ENCODE assay signal across 8 cellular contexts in the genomic region with DNA sequence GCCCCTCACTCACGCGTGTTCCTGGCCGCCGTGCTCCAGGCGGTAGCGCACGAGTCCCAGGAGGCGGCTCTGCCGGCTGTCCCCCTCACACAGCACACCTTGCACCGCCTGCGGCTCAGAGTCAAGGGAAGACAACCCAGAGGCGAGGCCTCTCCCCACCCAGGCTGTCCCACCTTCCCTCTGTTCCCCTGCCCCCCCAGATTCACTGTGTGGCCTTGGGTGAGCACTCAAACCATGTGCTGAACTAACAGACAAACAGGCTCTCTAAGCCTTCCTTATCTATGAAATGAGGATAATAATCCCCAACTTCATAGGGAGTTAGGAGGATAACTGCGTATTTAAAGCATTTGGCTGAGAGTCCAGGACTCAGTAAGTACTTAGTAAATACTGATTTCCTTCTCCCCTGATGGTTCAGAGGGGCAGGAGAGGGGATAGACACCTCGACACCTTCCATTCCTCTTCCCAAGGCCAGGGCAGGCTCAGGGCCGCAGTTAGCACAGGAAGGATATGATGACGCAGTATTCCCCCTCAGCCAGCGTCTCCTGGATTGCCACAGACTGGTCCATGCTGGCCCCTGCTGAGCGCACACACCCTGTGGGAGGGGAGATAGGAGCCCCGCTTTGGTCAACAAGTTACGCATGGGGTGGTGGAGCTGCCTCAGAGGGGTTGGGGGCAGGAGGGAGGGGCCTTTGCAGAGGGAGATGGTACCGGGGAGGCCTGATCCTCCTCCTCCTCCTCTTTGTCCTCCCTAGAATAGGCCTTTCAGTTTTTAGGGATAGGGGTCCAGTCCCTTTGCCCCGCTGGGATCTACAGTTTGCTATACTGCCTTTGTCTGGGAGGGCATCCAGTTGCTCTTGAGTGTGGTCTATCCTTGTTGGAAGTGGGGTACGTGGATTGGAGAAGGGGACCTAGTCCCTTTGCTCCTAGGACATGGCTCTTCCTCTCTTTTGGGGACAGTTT. TPM values are rescaled to one million over a fixed set of nuclear protein-coding genes. Genes with fewer than 3 reads are reported as not detected.
A peak's percentile ranks its signal among the peaks of the same experiment; 100 is the strongest.
DNase-seq lines count a peak whose midpoint lies in the region; ATAC-seq and TF ChIP-seq lines count a peak whose summit lies in the region.

No MANE protein-coding gene starts in this region.

- WGBS in endodermal cell (ENCODE audit: insufficient coverage in 1 of 2, insufficient read length in 1 of 2), 2 experiments: 77 to 84% methylated on average over 7 to 22 of the region's 23 CpGs
- WGBS in mesendoderm (ENCODE audit: extremely low coverage, insufficient coverage, low lambda C conversion rate): no CpG with 5 or more reads among the region's 23 CpGs
- 81% methylated on average over 23 of the region's 23 CpGs for WGBS in thymus

- H3K27me3 Mint-ChIP-seq in endodermal cell (ENCODE audit: insufficient read depth): no peaks in the 10 kb centered on the region

- no peaks in the 10 kb centered on the region for H3K9me3 Mint-ChIP-seq in endodermal cell

- peaks cover 7% of the 10 kb centered on the region; the same call in 1 of the 2 replicates for H3K4me1 ChIP-seq in SJCRH30
- H3K4me1 ChIP-seq in endodermal cell (ENCODE audit: control insufficient read depth, insufficient read depth, low read length): no peaks in the 10 kb centered on the region
- no peaks in the 10 kb centered on the region for H3K4me1 ChIP-seq in mesendoderm (ENCODE audit: control insufficient read depth, low read depth, low read length)
- H3K4me1 ChIP-seq in thymus (ENCODE audit: control insufficient read depth, insufficient read depth, low read length): no peaks in the 10 kb centered on the region

- H3K27me3 ChIP-seq in SJCRH30 (no peaks in the 10 kb centered on the region), endodermal cell (ENCODE audit: control insufficient read depth, insufficient read depth, low read length, poor library complexity, severe bottlenecking) (no peaks in the 10 kb centered on the region), mesendoderm (ENCODE audit: insufficient read depth, low read length, poor library complexity) (no peaks in the 10 kb centered on the region), thymus (ENCODE audit: control insufficient read depth, insufficient read depth) (no peaks in the 10 kb centered on the region)

- no peaks in the 10 kb centered on the region for H3K36me3 Mint-ChIP-seq in endodermal cell (ENCODE audit: low read depth)

- no peak overlapping the region for H4K8ac ChIP-seq in mesendoderm (ENCODE audit: low read depth, low read length)

- no peak overlapping the region for H2BK5ac ChIP-seq in mesendoderm (ENCODE audit: low read length)

- H2BK15ac ChIP-seq in mesendoderm (replicated peaks; ENCODE audit: low read depth): no peak overlapping the region

- no peak overlapping the region for H3K4ac ChIP-seq in mesendoderm (ENCODE audit: low read depth, low read length)

- H3K79me2 ChIP-seq in mesendoderm (ENCODE audit: control insufficient read depth, insufficient read depth, low read length): no peaks in the 10 kb centered on the region

- peak overlapping the region; percentile 90 for H3K4me2 ChIP-seq in mesendoderm (ENCODE audit: low read length)

- H3K23ac ChIP-seq in mesendoderm (ENCODE audit: low read length): no peak overlapping the region

- no peaks in the 10 kb centered on the region for H3K79me1 ChIP-seq in mesendoderm (ENCODE audit: low read length)

- H3K9ac ChIP-seq in endodermal cell (ENCODE audit: extremely low read depth, low read length, poor library complexity, severe bottlenecking) (peak overlapping the region; percentile 61), mesendoderm (ENCODE audit: low read length) (peak overlapping the region; percentile 83)

- H3K9me3 ChIP-seq in SJCRH30 (replicated peaks) (no peaks in the 10 kb centered on the region), endodermal cell (ENCODE audit: control insufficient read depth, low read length) (no peaks in the 10 kb centered on the region), thymus (ENCODE audit: control insufficient read depth) (no peaks in the 10 kb centered on the region)

- H3K36me3 ChIP-seq in SJCRH30 (no peaks in the 10 kb centered on the region), endodermal cell (ENCODE audit: control insufficient read depth, insufficient read depth, low read length) (no peaks in the 10 kb centered on the region), mesendoderm (ENCODE audit: control insufficient read depth, insufficient read depth, low read length) (no peaks in the 10 kb centered on the region), thymus (ENCODE audit: control insufficient read depth, insufficient read depth) (no peaks in the 10 kb centered on the region)

- no peak overlapping the region for H2AK5ac ChIP-seq in mesendoderm (ENCODE audit: low read length)

- H3K4me3 ChIP-seq in SJCRH30: peak overlapping the region; percentile 90
- H3K4me3 ChIP-seq in endodermal cell (ENCODE audit: low read length): peak overlapping the region; percentile 86
- peak overlapping the region; percentile 54 for H3K4me3 ChIP-seq in mesendoderm (ENCODE audit: low read length)
- H3K4me3 ChIP-seq in thymus (ENCODE audit: low read length): peak overlapping the region; percentile 48

- peaks cover 9% of the 10 kb centered on the region for H3K4me1 Mint-ChIP-seq in endodermal cell

- TF ChIP-seq CTCF in endodermal cell (conservative IDR thresholded peaks at IDR 0.05): no peak

- H2BK120ac ChIP-seq in mesendoderm (ENCODE audit: low read depth, low read length): no peak overlapping the region

- peak overlapping the region; percentile 1 for H3K18ac ChIP-seq in mesendoderm (ENCODE audit: low read length)

- peak; percentile 57 for DNase-seq in A172 (ENCODE audit: low spot score)
- DNase-seq in SJCRH30: peak; percentile 59 to 61
- DNase-seq in endodermal cell: peak; percentile 58
- DNase-seq in mesendoderm: peak; percentile 57
- DNase-seq in SKM-1 (lab: John Stamatoyannopoulos, UW; ENCODE audit: unreplicated experiment): no peak
- no peak for DNase-seq in NCI-H524 (lab: John Stamatoyannopoulos, UW)

- H3K27ac ChIP-seq in SJCRH30: peak overlapping the region; percentile 74
- H3K27ac ChIP-seq in endodermal cell (ENCODE audit: low read depth, low read length): no peak overlapping the region
- no peak overlapping the region for H3K27ac ChIP-seq in mesendoderm (ENCODE audit: low read depth, low read length)
- no peak overlapping the region for H3K27ac ChIP-seq in thymus (ENCODE audit: low read depth)

- H3K27ac Mint-ChIP-seq in endodermal cell: peak overlapping the region; percentile 95

- ATAC-seq in GM18511 (IDR thresholded peaks at IDR 0.05; ENCODE audit: unreplicated experiment): peak; percentile 6

- peak overlapping the region; percentile 93 for H3K56ac ChIP-seq in mesendoderm (ENCODE audit: low read length)

- no peak overlapping the region for H4K5ac ChIP-seq in mesendoderm (ENCODE audit: low read length)

- H3K4me3 Mint-ChIP-seq in endodermal cell: peak overlapping the region; percentile 77

RNA-seq across cellular contexts. Expression of a gene that starts 0.8 kb away (rescaled TPM):
- total RNA-seq in A172 (2014; rRNA removed; shearing (Covaris generic)): 7.5 and 9.1 TPM in 2 replicates
- total RNA-seq in SJCRH30 (2014; rRNA removed; shearing (Covaris generic)): 16.9 and 21.1 TPM in 2 replicates
- 10 to 100 TPM; 19.9 to 21.4 TPM for total RNA-seq in endodermal cell
- 15.5 TPM for polyA plus RNA-seq in endodermal cell (2013, experiment 1 of 2)
- 14.5 TPM for polyA plus RNA-seq in endodermal cell (2013, experiment 2 of 2)
- 9.8 TPM for polyA plus RNA-seq in mesendoderm (2013, experiment 1 of 2)
- 9.4 TPM for polyA plus RNA-seq in mesendoderm (2013, experiment 2 of 2)
- polyA plus RNA-seq in thymus: 24.8 TPM

RNA-seq across cellular contexts. Expression of a gene that starts 43.8 kb away (rescaled TPM):
- 77.4 and 117 TPM in 2 replicates for total RNA-seq in A172 (2014; rRNA removed; shearing (Covaris generic))
- 187 and 190 TPM in 2 replicates for total RNA-seq in SJCRH30 (2014; rRNA removed; shearing (Covaris generic))
- 10 to 100 TPM; 89.3 to 97.0 TPM for total RNA-seq in endodermal cell
- polyA plus RNA-seq in endodermal cell (2013, experiment 1 of 2): 86.4 TPM
- polyA plus RNA-seq in endodermal cell (2013, experiment 2 of 2): 84.4 TPM
- polyA plus RNA-seq in mesendoderm (2013, experiment 1 of 2): 104 TPM
- 104 TPM for polyA plus RNA-seq in mesendoderm (2013, experiment 2 of 2)
- polyA plus RNA-seq in thymus: 26.8 TPM

RNA-seq across cellular contexts. Expression of a gene that starts 59.3 kb away (rescaled TPM):
- 14.8 and 23.1 TPM in 2 replicates for total RNA-seq in A172 (2014; rRNA removed; shearing (Covaris generic))
- 17.6 and 20.6 TPM in 2 replicates for total RNA-seq in SJCRH30 (2014; rRNA removed; shearing (Covaris generic))
- 10 to 100 TPM; 20.5 to 20.6 TPM for total RNA-seq in endodermal cell
- polyA plus RNA-seq in endodermal cell (2013, experiment 1 of 2): 22.3 TPM
- polyA plus RNA-seq in endodermal cell (2013, experiment 2 of 2): 22.3 TPM
- 100 TPM for polyA plus RNA-seq in mesendoderm (2013, experiment 1 of 2)
- 101 TPM for polyA plus RNA-seq in mesendoderm (2013, experiment 2 of 2)
- 18.7 TPM for polyA plus RNA-seq in thymus

Comparison
In these comparisons a context has a peak if more than half of its experiments do, and no peak if none do; other contexts are left out.
1. DNase-seq: peak in A172 (single experiment), SJCRH30 (2 of 2), endodermal cell (single experiment) and mesendoderm (single experiment); none in SKM-1 (single experiment) and NCI-H524 (0 of 2).
2. Peak in every context shown above with its lines, with median percentiles within 50 percentile points of each other: H3K4me3 ChIP-seq.